Comparison of ENCODE assay signal across 24 cellular contexts in genomic region chr15:40969363-40969762, GRCh38. TPM values are rescaled to one million over a fixed set of nuclear protein-coding genes. Genes with fewer than 3 reads are reported as not detected.
DNase-seq lines count a peak whose midpoint lies in the region; ATAC-seq, FAIRE-seq and TF ChIP-seq lines count a peak whose summit lies in the region.
"Had no signal": no experiment of that assay in that cellular context is flagged by ENCODE, and none has a peak within 500 bp of the region (broad histone marks: within the 10 kb centered on the region; RNA-seq: fewer than 3 reads in every experiment).

No MANE protein-coding gene starts in this region.

- no peaks in the 10 kb centered on the region for H4K20me1 ChIP-seq in HepG2 (ENCODE audit: insufficient read depth, low read length)
- H4K20me1 ChIP-seq: BLaER1 had no signal

- H3K36me3 ChIP-seq in right lobe of liver, result no peaks in the 10 kb centered on the region
- H3K36me3 ChIP-seq in HepG2 (replicated peaks in 1 of 2; ENCODE audit: control insufficient read depth in 1 of 2, insufficient read depth in 2 of 2, low read length in 2 of 2), result no peaks in the 10 kb centered on the region
- peaks cover 2 to 3% of the 10 kb centered on the region in 2 experiments for H3K36me3 ChIP-seq in mesenchymal stem cell (ENCODE audit: control insufficient read depth in 1 of 2, insufficient read depth in 2 of 2, low read depth in 1 of 2, low read length in 2 of 2)
- H3K36me3 ChIP-seq in small intestine (ENCODE audit: control insufficient read depth in 2 of 2, insufficient read depth in 2 of 2, low read length in 2 of 2), result no peaks in the 10 kb centered on the region
- H3K36me3 ChIP-seq: HAP-1 had no signal

- no peak overlapping the region for H2BK5ac ChIP-seq in mesenchymal stem cell (ENCODE audit: low read depth, low read length, poor library complexity, severe bottlenecking)

- TF ChIP-seq CTCF in right lobe of liver (IDR thresholded peaks at IDR 0.05), result no peak
- TF ChIP-seq CTCF in HepG2 (CRISPR knock-in tag; IDR thresholded peaks at IDR 0.05), result no peak

- no peak for TF ChIP-seq RAD21 in HepG2 (CRISPR knock-in tag; IDR thresholded peaks at IDR 0.05)

- no peak overlapping the region for H2BK120ac ChIP-seq in mesenchymal stem cell (ENCODE audit: low read depth, low read length)

- no peak overlapping the region for H2AK5ac ChIP-seq in mesenchymal stem cell (ENCODE audit: low read length, severe bottlenecking)

- no peak overlapping the region for H3K18ac ChIP-seq in mesenchymal stem cell (ENCODE audit: low read depth in 1 of 2, low read length in 2 of 2)

- H3K23ac ChIP-seq in mesenchymal stem cell (ENCODE audit: low read length in 2 of 2), result no peak overlapping the region

- H3K4me2 ChIP-seq in HepG2 (ENCODE audit: low read depth, low read length) (no peak overlapping the region), mesenchymal stem cell (ENCODE audit: low read length, poor library complexity, severe bottlenecking) (no peak overlapping the region)
- H3K4me2 ChIP-seq: BLaER1 had no signal

- H4K91ac ChIP-seq in mesenchymal stem cell (ENCODE audit: low read length), result peak overlapping the region; percentile 53

- H3K27ac ChIP-seq in right lobe of liver (no peak overlapping the region), HepG2 (ENCODE audit: extremely low read length, insufficient read depth, low read length) (no peak overlapping the region), mesenchymal stem cell (ENCODE audit: low read length, poor library complexity, severe bottlenecking) (no peak overlapping the region), small intestine (ENCODE audit: low read depth in 1 of 2, low read length in 1 of 2) (no peak overlapping the region)
- H3K27ac ChIP-seq: 22Rv1, BLaER1, C4-2B, GM23248 had no signal

- POLR2A ChIA-PET in HepG2 (lab: Yijun Ruan, JAX), result no interaction called here

- FAIRE-seq in HepG2 (lab: Jason Lieb, UNC), result no peak
- FAIRE-seq in small intestine (lab: Jason Lieb, UNC), result no peak
- FAIRE-seq: A204.1, GM12878, GM19239 had no signal

- no peak overlapping the region for H2AFZ ChIP-seq in HepG2 (ENCODE audit: low read length)
- no peak overlapping the region for H2AFZ ChIP-seq in mesenchymal stem cell (ENCODE audit: low read depth, low read length)
- H2AFZ ChIP-seq: GM23248 had no signal

- TF ChIP-seq EP300 in HepG2 (IDR thresholded peaks at IDR 0.05; ENCODE audit: low read depth in 2 of 2, low read length in 2 of 2) (no peak), HepG2 (CRISPR knock-in tag; IDR thresholded peaks at IDR 0.05; ENCODE audit: borderline replicate concordance) (no peak)

- peak; percentile 49 to 83 (median 60) for ATAC-seq in right lobe of liver
- ATAC-seq in HepG2, result no peak
- peak; percentile 59 for ATAC-seq in left colon
- ATAC-seq in left ventricle myocardium superior, result no peak
- ATAC-seq: CD8-positive, alpha-beta T cell; GM12878 had no signal

- in situ Hi-C loops in HepG2 (cut with HindIII; ENCODE audit: extremely low pct_ligation_motif_present, low pct_unique_long_range_greater_than_20kb), result no loop called here

- H3K4me1 ChIP-seq in right lobe of liver (peaks cover 0 to 6% (median 0%) of the 10 kb centered on the region in 4 donors), HepG2 (ENCODE audit: insufficient read depth, low read length) (no peaks in the 10 kb centered on the region), mesenchymal stem cell (ENCODE audit: control insufficient read depth, insufficient read depth, low read depth, low read length) (peaks cover 4% of the 10 kb centered on the region), small intestine (ENCODE audit: control insufficient read depth in 2 of 2, insufficient read depth in 1 of 2, low read depth in 1 of 2, low read length in 1 of 2) (no peaks in the 10 kb centered on the region)

- intact Hi-C loops in right lobe of liver (cut with DNase I), result no loop called here
- intact Hi-C loops in HepG2 (cut with micrococcal nuclease; ENCODE audit: unreplicated experiment), result no loop called here
- intact Hi-C loops in left colon (cut with DNase I, micrococcal nuclease), result no loop called here
- intact Hi-C loops in left ventricle myocardium superior (cut with micrococcal nuclease), result no loop called here

- H3K27me3 ChIP-seq in right lobe of liver (no peaks in the 10 kb centered on the region), HepG2 (ENCODE audit: control insufficient read depth in 1 of 2, insufficient read depth in 2 of 2, low read length in 2 of 2) (peaks cover 1 to 16% of the 10 kb centered on the region in 2 experiments; a peak in 3 of 5 replicates), mesenchymal stem cell (ENCODE audit: control insufficient read depth in 1 of 2, insufficient read depth in 1 of 2, low read length in 2 of 2) (peaks cover 0 to 5% of the 10 kb centered on the region in 2 experiments), small intestine (ENCODE audit: control insufficient read depth in 2 of 2, insufficient read depth in 2 of 2, low read length in 2 of 2) (no peaks in the 10 kb centered on the region)
- H3K27me3 ChIP-seq: BLaER1 had no signal

- H3K9ac ChIP-seq in HepG2 (ENCODE audit: insufficient read depth, low read depth, low read length), result no peak overlapping the region
- no peak overlapping the region for H3K9ac ChIP-seq in mesenchymal stem cell (ENCODE audit: low read length)
- H3K9ac ChIP-seq: BLaER1, GM23248 had no signal

- TF ChIP-seq POLR2A in right lobe of liver (IDR thresholded peaks at IDR 0.05), result no peak
- TF ChIP-seq POLR2A in HepG2 (IDR thresholded peaks at IDR 0.05; ENCODE audit: insufficient read depth in 1 of 2, low read depth in 2 of 2, low read length in 2 of 2), result no peak

- H3K9me3 ChIP-seq in right lobe of liver (no peaks in the 10 kb centered on the region), HepG2 (ENCODE audit: low read length) (no peaks in the 10 kb centered on the region), mesenchymal stem cell (ENCODE audit: control insufficient read depth, low read length) (no peaks in the 10 kb centered on the region), small intestine (ENCODE audit: control insufficient read depth, low read depth) (no peaks in the 10 kb centered on the region)
- H3K9me3 ChIP-seq: BLaER1, Caco-2, HAP-1 had no signal

- H3K4me3 ChIP-seq in right lobe of liver (no peak overlapping the region), HepG2 (replicated peaks in 1 of 3; ENCODE audit: insufficient read depth in 1 of 3, low read depth in 2 of 3, low read length in 3 of 3) (no peak overlapping the region), mesenchymal stem cell (ENCODE audit: insufficient read depth in 1 of 2, low read depth in 1 of 2, low read length in 2 of 2) (no peak overlapping the region), small intestine (ENCODE audit: low read depth in 1 of 2, low read length in 2 of 2) (no peak overlapping the region)
- H3K4me3 ChIP-seq: BLaER1, GM12878, GM23248, HAP-1 had no signal

- 79% methylated on average over 6 of the region's 8 CpGs for WGBS in right lobe of liver (ENCODE audit: insufficient coverage, low coverage, low lambda C conversion rate, missing lambda C conversion rate)
- WGBS in HepG2 (ENCODE audit: low lambda C conversion rate), result 55% methylated on average over 8 of the region's 8 CpGs
- WGBS in mesenchymal stem cell, result 96% methylated on average over 8 of the region's 8 CpGs
- 82 to 95% (median 89%) methylated on average over 8 of the region's 8 CpGs for WGBS in small intestine, 3 donors

- no peak overlapping the region for H2BK12ac ChIP-seq in mesenchymal stem cell (ENCODE audit: low read length in 2 of 2)

- CTCF ChIA-PET in HepG2 (lab: Yijun Ruan, JAX; ENCODE audit: low intra/inter-chr PET ratio, low total read pairs), result no interaction called here

- H3K79me1 ChIP-seq in mesenchymal stem cell (replicated peaks; ENCODE audit: low read length, poor library complexity, severe bottlenecking), result no peaks in the 10 kb centered on the region

- BruUV-seq in HepG2 (replicated peaks; lab: Mats Ljungman, UMichigan), result no TSS peak

- H3K4ac ChIP-seq in mesenchymal stem cell (ENCODE audit: low read depth in 1 of 2, low read length in 2 of 2), result no peak overlapping the region

- H3K14ac ChIP-seq in mesenchymal stem cell (ENCODE audit: low read length in 2 of 2), result no peak overlapping the region

- no peak for DNase-seq in right lobe of liver
- no peak for DNase-seq in HepG2 (ENCODE audit: low spot score)
- DNase-seq in left colon, result no peak
- DNase-seq in mesenchymal stem cell, result no peak
- DNase-seq in small intestine, result peak; percentile 34
- no peak for DNase-seq in stimulated activated CD4-positive, alpha-beta T cell treated with anti-CD3 and anti-CD28 coated beads, Interleukin-4, amount 100 ng/mL, for 1 hour
- no peak for DNase-seq in left ventricle myocardium superior
- DNase-seq in HT-29 (ENCODE audit: low spot score), result no peak
- DNase-seq: Caco-2; CD4-positive, CD25-positive, alpha-beta regulatory T cell; CD8-positive, alpha-beta T cell; DMS153; DMS79; EL; GDM1; GM23248; HFFc6 had no signal

- no peaks in the 10 kb centered on the region for H3K79me2 ChIP-seq in HepG2 (ENCODE audit: insufficient read depth, low read length)

- H4K8ac ChIP-seq in mesenchymal stem cell (ENCODE audit: low read length), result peak overlapping the region; percentile 20

- H2BK15ac ChIP-seq in mesenchymal stem cell (ENCODE audit: low read depth, poor library complexity, severe bottlenecking), result no peak overlapping the region

RNA-seq across cellular contexts. Expression of gene CHAC1, which starts 16.1 kb away (rescaled TPM):
- total RNA-seq in right lobe of liver (10 to 100 TPM in 2 of 6 experiments, 1 to 10 TPM in 1, under 1 TPM in 3; 0.22 to 11.6 (median 0.97) TPM), HepG2 (2016; rRNA removed; fragmentation: Illumina TruSeq; extraction: Trizol) (not detected in 2 replicates), left colon (10 to 100 TPM in 1 of 2 donors, 1 to 10 TPM in 1; 1.8 to 11.0 TPM), left ventricle myocardium superior (2.2 TPM)
- total RNA-seq in HepG2 (2016; cell fraction: cytosol; rRNA removed; fragmentation: Illumina TruSeq; extraction: Trizol; ENCODE audit: low read depth), result not detected in 2 replicates
- not detected in 2 replicates for total RNA-seq in HepG2 (2016; cell fraction: insoluble cytoplasmic fraction; rRNA removed; fragmentation: Illumina TruSeq; extraction: Trizol)
- total RNA-seq in HepG2 (2016; cell fraction: membrane; rRNA removed; fragmentation: Illumina TruSeq; extraction: Trizol), result 0.15 TPM in 1 of 2 replicates, not detected in the other
- total RNA-seq in HepG2 (2016; cell fraction: nucleus; rRNA removed; fragmentation: Illumina TruSeq; extraction: Trizol), result not detected in 2 replicates
- polyA plus RNA-seq in HepG2 (2011; rRNA removed) (0.44 and 0.46 TPM in 2 replicates), small intestine (10 to 100 TPM in 1 of 3 donors, 1 to 10 TPM in 2; 1.1 to 37.3 (median 8.9) TPM)
- polyA plus RNA-seq in HepG2 (2011; cell fraction: cytosol; rRNA removed), result 0.41 and 0.63 TPM in 2 replicates
- 0.21 and 0.48 TPM in 2 replicates for polyA plus RNA-seq in HepG2 (2011; cell fraction: nucleus; rRNA removed)
- polyA plus RNA-seq in HepG2 (2012), result 0.39 TPM in 1 of 2 replicates, not detected in the other
- not detected in 2 replicates for polyA plus RNA-seq in HepG2 (2016; cell fraction: cytosol; fragmentation: Illumina TruSeq; extraction: Trizol; ENCODE audit: low read depth)
- polyA plus RNA-seq in HepG2 (2016; cell fraction: insoluble cytoplasmic fraction; fragmentation: Illumina TruSeq; extraction: Trizol; ENCODE audit: low read depth), result not detected in 2 replicates
- not detected in 2 replicates for polyA plus RNA-seq in HepG2 (2016; cell fraction: membrane; fragmentation: Illumina TruSeq; extraction: Trizol; ENCODE audit: low read depth)
- not detected in 2 replicates for polyA plus RNA-seq in HepG2 (2016; cell fraction: nucleus; fragmentation: Illumina TruSeq; extraction: Trizol; ENCODE audit: insufficient read depth, low read depth)
- polyA minus RNA-seq in HepG2 (2011; rRNA and poly(A)+ RNA removed; ENCODE audit: low replicate concordance), result 0.58 and 21.7 TPM in 2 replicates
- 1.1 and 2.0 TPM in 2 replicates for polyA minus RNA-seq in HepG2 (2011; cell fraction: cytosol; rRNA and poly(A)+ RNA removed)
- polyA minus RNA-seq in HepG2 (2011; cell fraction: nucleus; rRNA and poly(A)+ RNA removed), result 0.39 and 0.62 TPM in 2 replicates
- polyA plus RNA-seq in mesenchymal stem cell (2013, experiment 1 of 2), result 88.1 TPM
- polyA plus RNA-seq in mesenchymal stem cell (2013, experiment 2 of 2), result 81.3 TPM
- total RNA-seq in HT-29 (2014; rRNA removed; shearing (Covaris generic)), result 13.6 and 16.6 TPM in 2 replicates

RNA-seq across cellular contexts. Expression of gene DLL4, which starts 40.2 kb away (rescaled TPM):
- total RNA-seq in right lobe of liver, result 1 to 10 TPM; 2.9 to 8.7 (median 4.2) TPM
- 0.13 and 0.20 TPM in 2 replicates for total RNA-seq in HepG2 (2016; rRNA removed; fragmentation: Illumina TruSeq; extraction: Trizol)
- 0.09 and 0.10 TPM in 2 replicates for total RNA-seq in HepG2 (2016; cell fraction: cytosol; rRNA removed; fragmentation: Illumina TruSeq; extraction: Trizol; ENCODE audit: low read depth)
- total RNA-seq in HepG2 (2016; cell fraction: insoluble cytoplasmic fraction; rRNA removed; fragmentation: Illumina TruSeq; extraction: Trizol), result 0.07 and 0.19 TPM in 2 replicates
- 0.03 and 0.15 TPM in 2 replicates for total RNA-seq in HepG2 (2016; cell fraction: membrane; rRNA removed; fragmentation: Illumina TruSeq; extraction: Trizol)
- 0.19 TPM in 1 of 2 replicates, not detected in the other for total RNA-seq in HepG2 (2016; cell fraction: nucleus; rRNA removed; fragmentation: Illumina TruSeq; extraction: Trizol)
- polyA plus RNA-seq in HepG2 (2011; rRNA removed), result 0.25 and 0.27 TPM in 2 replicates
- polyA plus RNA-seq in HepG2 (2011; cell fraction: cytosol; rRNA removed), result 0.13 and 0.24 TPM in 2 replicates
- 0.50 and 0.61 TPM in 2 replicates for polyA plus RNA-seq in HepG2 (2011; cell fraction: nucleus; rRNA removed)
- 0.13 and 0.43 TPM in 2 replicates for polyA plus RNA-seq in HepG2 (2012)
- 0.07 TPM in 1 of 2 replicates, not detected in the other for polyA plus RNA-seq in HepG2 (2016; cell fraction: cytosol; fragmentation: Illumina TruSeq; extraction: Trizol; ENCODE audit: low read depth)
- 0.13 and 0.19 TPM in 2 replicates for polyA plus RNA-seq in HepG2 (2016; cell fraction: insoluble cytoplasmic fraction; fragmentation: Illumina TruSeq; extraction: Trizol; ENCODE audit: low read depth)
- 0.06 and 0.08 TPM in 2 replicates for polyA plus RNA-seq in HepG2 (2016; cell fraction: membrane; fragmentation: Illumina TruSeq; extraction: Trizol; ENCODE audit: low read depth)
- 0.34 and 0.39 TPM in 2 replicates for polyA plus RNA-seq in HepG2 (2016; cell fraction: nucleus; fragmentation: Illumina TruSeq; extraction: Trizol; ENCODE audit: insufficient read depth, low read depth)
- polyA minus RNA-seq in HepG2 (2011; rRNA and poly(A)+ RNA removed; ENCODE audit: low replicate concordance), result 0.98 and 7.6 TPM in 2 replicates
- 0.35 and 0.59 TPM in 2 replicates for polyA minus RNA-seq in HepG2 (2011; cell fraction: cytosol; rRNA and poly(A)+ RNA removed)
- polyA minus RNA-seq in HepG2 (2011; cell fraction: nucleus; rRNA and poly(A)+ RNA removed), result 0.12 and 0.26 TPM in 2 replicates
- 10 to 100 TPM; 14.0 to 15.9 TPM for total RNA-seq in left colon
- polyA plus RNA-seq in mesenchymal stem cell (2013, experiment 1 of 2), result 25.3 TPM
- 25.3 TPM for polyA plus RNA-seq in mesenchymal stem cell (2013, experiment 2 of 2)
- polyA plus RNA-seq in small intestine, result 10 to 100 TPM in 1 of 3 donors, 1 to 10 TPM in 1, under 1 TPM in 1; 0.81 to 13.2 (median 1.3) TPM
- total RNA-seq in left ventricle myocardium superior, result 11.6 TPM
- total RNA-seq in HT-29 (2014; rRNA removed; shearing (Covaris generic)), result 3.8 and 4.4 TPM in 2 replicates
- total RNA-seq: CD4-positive, CD25-positive, alpha-beta regulatory T cell; GM23248 had no signal
- polyA plus RNA-seq: CD4-positive, CD25-positive, alpha-beta regulatory T cell; GM23248 had no signal

Comparison
In these comparisons a context has a peak if more than half of its experiments do, and no peak if none do; other contexts are left out.
1. ATAC-seq: peak in right lobe of liver (4 of 4) and left colon (single experiment); none in HepG2 (single experiment) and left ventricle myocardium superior (single experiment).